In genomic region chr4:175308236-175308635, GRCh38 we compare ENCODE assay signal across 17 cellular contexts.
DNase-seq lines count a peak whose midpoint lies in the region; ATAC-seq and TF ChIP-seq lines count a peak whose summit lies in the region.
"Had no signal": no experiment of that assay in that cellular context is flagged by ENCODE, and none has a peak within 500 bp of the region (broad histone marks: within the 10 kb centered on the region; RNA-seq: fewer than 3 reads in every experiment).

No MANE protein-coding gene starts in this region.

- CTCF ChIA-PET in AG04450 (lab: Charles Lee) (no interaction called here), IMR-90 (lab: Yijun Ruan, JAX) (no interaction called here)

- H2AK9ac ChIP-seq in IMR-90 (replicated peaks; ENCODE audit: low read depth, low read length, poor library complexity): no peak overlapping the region

- H2BK120ac ChIP-seq in IMR-90 (ENCODE audit: low read depth, low read length) (peak overlapping the region; percentile 73; the same call in 1 of the 2 replicates), mesenchymal stem cell (ENCODE audit: low read depth, low read length) (no peak overlapping the region), mesendoderm (ENCODE audit: low read depth, low read length) (no peak overlapping the region), trophoblast cell (ENCODE audit: insufficient read depth, low read length, poor library complexity) (no peak overlapping the region)

- H3K36me3 ChIP-seq in IMR-90 (ENCODE audit: control insufficient read depth, insufficient read depth, low read length) (no peaks in the 10 kb centered on the region), brain microvascular endothelial cell (replicated peaks) (no peaks in the 10 kb centered on the region), mesenchymal stem cell (ENCODE audit: control insufficient read depth in 1 of 2, insufficient read depth in 2 of 2, low read depth in 1 of 2, low read length in 2 of 2) (no peaks in the 10 kb centered on the region), mesendoderm (ENCODE audit: control insufficient read depth, insufficient read depth, low read length) (no peaks in the 10 kb centered on the region), trophoblast cell (ENCODE audit: control insufficient read depth in 1 of 2, insufficient read depth in 2 of 2, low read length in 2 of 2) (no peaks in the 10 kb centered on the region)
- H3K36me3 ChIP-seq in effector memory CD4-positive, alpha-beta T cell (ENCODE audit: control insufficient read depth, insufficient read depth, low read length): no peaks in the 10 kb centered on the region
- H3K36me3 ChIP-seq: tibial artery had no signal

- intact Hi-C loops in IMR-90 (cut with micrococcal nuclease): no loop called here

- no peak overlapping the region for H3K56ac ChIP-seq in IMR-90 (ENCODE audit: extremely low read depth, insufficient read depth, low read length)
- H3K56ac ChIP-seq in mesendoderm (ENCODE audit: low read length): no peak overlapping the region

- peak overlapping the region; percentile 65; the same call in 1 of the 2 replicates for H3K18ac ChIP-seq in IMR-90 (ENCODE audit: low read depth, low read length)
- H3K18ac ChIP-seq in mesenchymal stem cell (ENCODE audit: low read depth in 1 of 2, low read length in 2 of 2): no peak overlapping the region
- H3K18ac ChIP-seq in mesendoderm (ENCODE audit: low read length): no peak overlapping the region
- H3K18ac ChIP-seq in trophoblast cell (ENCODE audit: low read length): no peak overlapping the region

- H3K9me3 ChIP-seq in AG04450 (ENCODE audit: control insufficient read depth, insufficient read depth, low read length): peaks cover 5% of the 10 kb centered on the region; the same call in 1 of the 2 replicates
- no peaks in the 10 kb centered on the region for H3K9me3 ChIP-seq in IMR-90 (ENCODE audit: control insufficient read depth, insufficient read depth, low read length)
- no peaks in the 10 kb centered on the region for H3K9me3 ChIP-seq in mesenchymal stem cell (ENCODE audit: control insufficient read depth, low read length)
- no peaks in the 10 kb centered on the region for H3K9me3 ChIP-seq in trophoblast cell (ENCODE audit: insufficient read depth, low read depth, low read length)
- no peaks in the 10 kb centered on the region for H3K9me3 ChIP-seq in effector memory CD4-positive, alpha-beta T cell (ENCODE audit: control insufficient read depth, low read length)
- H3K9me3 ChIP-seq: SK-N-SH, tibial artery had no signal

- H2AFZ ChIP-seq in IMR-90 (replicated peaks; ENCODE audit: low read length, poor library complexity): no peak overlapping the region
- no peak overlapping the region for H2AFZ ChIP-seq in mesenchymal stem cell (ENCODE audit: low read depth, low read length)
- no peak overlapping the region for H2AFZ ChIP-seq in trophoblast cell (ENCODE audit: insufficient read depth, low read length, poor library complexity)
- H2AFZ ChIP-seq: PC-9 had no signal

- dilution Hi-C loops in IMR-90 (cut with HindIII; ENCODE audit: low sequenced_read_pairs, unreplicated experiment): no loop called here

- WGBS in IMR-90 (ENCODE audit: extremely low coverage in 2 of 2, insufficient read length in 1 of 2), 2 experiments: no CpG with 5 or more reads among the region's 5 CpGs
- WGBS in mesenchymal stem cell: 34% methylated on average over 5 of the region's 5 CpGs
- no CpG with 5 or more reads among the region's 5 CpGs for WGBS in mesendoderm (ENCODE audit: extremely low coverage, insufficient coverage, low lambda C conversion rate)
- no CpG with 5 or more reads among the region's 5 CpGs for WGBS in trophoblast cell (ENCODE audit: extremely low coverage, insufficient coverage, insufficient read length)

- H3K79me2 ChIP-seq in mesendoderm (ENCODE audit: control insufficient read depth, insufficient read depth, low read length): no peaks in the 10 kb centered on the region
- no peaks in the 10 kb centered on the region for H3K79me2 ChIP-seq in trophoblast cell (ENCODE audit: control insufficient read depth, insufficient read depth, low read length, poor library complexity)

- no peak overlapping the region for H4K91ac ChIP-seq in IMR-90 (ENCODE audit: insufficient read depth, low read depth, low read length)
- no peak overlapping the region for H4K91ac ChIP-seq in mesenchymal stem cell (ENCODE audit: low read length)
- no peak overlapping the region for H4K91ac ChIP-seq in trophoblast cell (ENCODE audit: low read depth, low read length)

- H3K9ac ChIP-seq in IMR-90 (ENCODE audit: low read depth, low read length): no peak overlapping the region
- no peak overlapping the region for H3K9ac ChIP-seq in mesenchymal stem cell (ENCODE audit: low read length)
- no peak overlapping the region for H3K9ac ChIP-seq in mesendoderm (ENCODE audit: low read length)
- H3K9ac ChIP-seq in trophoblast cell (ENCODE audit: low read length): no peak overlapping the region
- H3K9ac ChIP-seq: SK-N-SH had no signal

- no peaks in the 10 kb centered on the region for H4K20me1 ChIP-seq in IMR-90 (ENCODE audit: insufficient read depth, low read length)

- H3K4me1 ChIP-seq in IMR-90 (ENCODE audit: control insufficient read depth, insufficient read depth, low read length) (peaks cover 2% of the 10 kb centered on the region; the same call in 1 of the 2 replicates), mesenchymal stem cell (ENCODE audit: control insufficient read depth, insufficient read depth, low read depth, low read length) (no peaks in the 10 kb centered on the region), mesendoderm (ENCODE audit: control insufficient read depth, low read depth, low read length) (no peaks in the 10 kb centered on the region), trophoblast cell (ENCODE audit: control insufficient read depth in 1 of 2, insufficient read depth in 2 of 2, low read length in 2 of 2) (peaks cover 0 to 2% of the 10 kb centered on the region in 2 experiments)
- H3K4me1 ChIP-seq in effector memory CD4-positive, alpha-beta T cell (ENCODE audit: control insufficient read depth, insufficient read depth, low read length, poor library complexity, severe bottlenecking): no peaks in the 10 kb centered on the region

- H4K12ac ChIP-seq in trophoblast cell (ENCODE audit: low read depth, low read length): no peak overlapping the region

- H3K23ac ChIP-seq in IMR-90 (ENCODE audit: low read depth, low read length) (no peak overlapping the region), mesenchymal stem cell (ENCODE audit: low read length in 2 of 2) (no peak overlapping the region), mesendoderm (ENCODE audit: low read length) (no peak overlapping the region), trophoblast cell (ENCODE audit: low read length) (no peak overlapping the region)

- no peak for TF ChIP-seq POLR2A in IMR-90 (IDR thresholded peaks at IDR 0.05; ENCODE audit: low read depth, low read length)

- H3K4me2 ChIP-seq in IMR-90 (ENCODE audit: low read depth, low read length): peak overlapping the region; percentile 62; the same call in 1 of the 2 replicates
- no peak overlapping the region for H3K4me2 ChIP-seq in mesenchymal stem cell (ENCODE audit: low read length, poor library complexity, severe bottlenecking)
- H3K4me2 ChIP-seq in mesendoderm (ENCODE audit: low read length): no peak overlapping the region
- H3K4me2 ChIP-seq in trophoblast cell (ENCODE audit: low read length): no peak overlapping the region
- H3K4me2 ChIP-seq: PC-9, SK-N-SH had no signal

- DNase-seq in AG04450 (ENCODE audit: low read depth, low spot score): peak; percentile 1
- DNase-seq in IMR-90: peak; percentile 58
- DNase-seq in brain microvascular endothelial cell: peak; percentile 52
- DNase-seq in mesenchymal stem cell: peak; percentile 13
- DNase-seq in mesendoderm: no peak
- DNase-seq in trophoblast cell: no peak
- DNase-seq in effector memory CD4-positive, alpha-beta T cell: no peak
- DNase-seq in NCI-H510A treated with DMSO at 0.1 percent for 48 hours (lab: John Stamatoyannopoulos, UW): no peak
- DNase-seq: activated CD4-positive, alpha-beta T cell treated with anti-CD3 and anti-CD28 coated beads for 48 hours; CD8-positive, alpha-beta T cell; immature natural killer cell; NCI-H2081; PC-9; SK-N-SH; tibial artery had no signal

- peak overlapping the region; percentile 67; the same call in 1 of the 2 replicates for H2BK20ac ChIP-seq in IMR-90 (ENCODE audit: low read depth, low read length)

- peak; percentile 68 for ATAC-seq in IMR-90 (ENCODE audit: low read depth)
- ATAC-seq: CD8-positive, alpha-beta T cell; stimulated activated effector memory CD8-positive, alpha-beta T cell treated with anti-CD3 and anti-CD28 coated beads, Interleukin-12 subunit alpha, Interleukin-12 subunit beta, amount 100 ng/mL, for 72 hours had no signal

- H4K5ac ChIP-seq in IMR-90 (ENCODE audit: low read depth, low read length) (peak overlapping the region; percentile 23; the same call in 1 of the 2 replicates), mesendoderm (ENCODE audit: low read length) (no peak overlapping the region)

- H3K79me1 ChIP-seq in IMR-90 (ENCODE audit: low read depth in 1 of 2, low read length in 2 of 2) (no peaks in the 10 kb centered on the region), mesenchymal stem cell (replicated peaks; ENCODE audit: low read length, poor library complexity, severe bottlenecking) (no peaks in the 10 kb centered on the region), mesendoderm (ENCODE audit: low read length) (no peaks in the 10 kb centered on the region), trophoblast cell (ENCODE audit: low read length) (no peaks in the 10 kb centered on the region)

- H3K9me1 ChIP-seq in IMR-90 (ENCODE audit: insufficient read depth, low read length): no peaks in the 10 kb centered on the region

- H2AK5ac ChIP-seq in IMR-90 (ENCODE audit: low read depth, low read length) (peak overlapping the region; percentile 4; the same call in 1 of the 2 replicates), mesenchymal stem cell (ENCODE audit: low read length, severe bottlenecking) (no peak overlapping the region), mesendoderm (ENCODE audit: low read length) (no peak overlapping the region), trophoblast cell (ENCODE audit: low read length) (no peak overlapping the region)

- H3K27ac ChIP-seq in AG04450 (ENCODE audit: low read depth, low read length) (no peak overlapping the region), IMR-90 (ENCODE audit: insufficient read depth, low read length) (no peak overlapping the region), brain microvascular endothelial cell (peak overlapping the region; percentile 49), mesenchymal stem cell (ENCODE audit: low read length, poor library complexity, severe bottlenecking) (no peak overlapping the region), mesendoderm (ENCODE audit: low read depth, low read length) (no peak overlapping the region), trophoblast cell (ENCODE audit: low read depth, low read length) (no peak overlapping the region)
- H3K27ac ChIP-seq in effector memory CD4-positive, alpha-beta T cell (ENCODE audit: insufficient read depth, low read length, poor library complexity, severe bottlenecking): no peak overlapping the region
- H3K27ac ChIP-seq: coronary artery, PC-9, tibial artery had no signal

- H3K4me3 ChIP-seq in AG04450 (ENCODE audit: low read depth, low read length): no peak overlapping the region
- no peak overlapping the region for H3K4me3 ChIP-seq in IMR-90 (ENCODE audit: insufficient read depth, low read depth, low read length)
- no peak overlapping the region for H3K4me3 ChIP-seq in brain microvascular endothelial cell (ENCODE audit: low read depth, low read length)
- H3K4me3 ChIP-seq in mesenchymal stem cell (ENCODE audit: insufficient read depth in 1 of 2, low read depth in 1 of 2, low read length in 2 of 2): no peak overlapping the region
- H3K4me3 ChIP-seq in mesendoderm (ENCODE audit: low read length): no peak overlapping the region
- no peak overlapping the region for H3K4me3 ChIP-seq in trophoblast cell (ENCODE audit: low read depth, low read length)
- no peak overlapping the region for H3K4me3 ChIP-seq in effector memory CD4-positive, alpha-beta T cell (ENCODE audit: insufficient read depth, low read depth, low read length, poor library complexity, severe bottlenecking)
- H3K4me3 ChIP-seq: coronary artery, PC-9, tibial artery had no signal

- no TSS peak for BruUV-seq in IMR-90 (replicated peaks; lab: Mats Ljungman, UMichigan)

- 0 out of 2 replicates have a peak overlapping the region, but pooled peaks have one; percentile 62 for H3K14ac ChIP-seq in IMR-90 (replicated peaks; ENCODE audit: low read depth, low read length)
- no peak overlapping the region for H3K14ac ChIP-seq in mesenchymal stem cell (ENCODE audit: low read length in 2 of 2)
- H3K14ac ChIP-seq in trophoblast cell (ENCODE audit: low read length): no peak overlapping the region

- in situ Hi-C loops in IMR-90 (cut with MboI; ENCODE audit: low sequenced_read_pairs) (no loop called here), brain microvascular endothelial cell (cut with HindIII; ENCODE audit: low pct_ligation_motif_present, low sequenced_read_pairs) (no loop called here)

- POLR2A ChIA-PET in AG04450 (lab: Yijun Ruan, JAX): no interaction called here
- POLR2A ChIA-PET in IMR-90 (lab: Charles Lee; ENCODE audit: unreplicated experiment): no interaction called here

- H3K4ac ChIP-seq in IMR-90 (ENCODE audit: low read depth, low read length) (0 out of 2 replicates have a peak overlapping the region, but pooled peaks have one; percentile 39), mesenchymal stem cell (ENCODE audit: low read depth in 1 of 2, low read length in 2 of 2) (no peak overlapping the region), mesendoderm (ENCODE audit: low read depth, low read length) (no peak overlapping the region), trophoblast cell (ENCODE audit: low read depth, low read length) (no peak overlapping the region)

- no peak for TF ChIP-seq CTCF in AG04450 (IDR thresholded peaks at IDR 0.05; ENCODE audit: low read depth, low read length)
- TF ChIP-seq CTCF in IMR-90 (conservative IDR thresholded peaks at IDR 0.05; ENCODE audit: low read depth, low read length): no peak
- no peak for TF ChIP-seq CTCF in brain microvascular endothelial cell (IDR thresholded peaks at IDR 0.05; ENCODE audit: low read depth, low read length, missing control alignments)

- peak overlapping the region in 1 of 2 experiments; percentile 70; a peak in 2 of 4 replicates for H4K8ac ChIP-seq in IMR-90 (ENCODE audit: low read depth in 2 of 2, low read length in 2 of 2)
- no peak overlapping the region for H4K8ac ChIP-seq in mesenchymal stem cell (ENCODE audit: low read length)
- no peak overlapping the region for H4K8ac ChIP-seq in mesendoderm (ENCODE audit: low read depth, low read length)
- H4K8ac ChIP-seq in trophoblast cell (ENCODE audit: low read depth, low read length): no peak overlapping the region

- H2BK15ac ChIP-seq in IMR-90 (ENCODE audit: low read depth, low read length): no peak overlapping the region
- no peak overlapping the region for H2BK15ac ChIP-seq in mesenchymal stem cell (ENCODE audit: low read depth, poor library complexity, severe bottlenecking)
- H2BK15ac ChIP-seq in mesendoderm (replicated peaks; ENCODE audit: low read depth): no peak overlapping the region

- no peak overlapping the region for H2BK12ac ChIP-seq in mesenchymal stem cell (ENCODE audit: low read length in 2 of 2)
- no peak overlapping the region for H2BK12ac ChIP-seq in trophoblast cell (ENCODE audit: low read length)

- H3K27me3 ChIP-seq in AG04450 (ENCODE audit: control insufficient read depth, insufficient read depth, low read length) (no peaks in the 10 kb centered on the region), IMR-90 (ENCODE audit: control insufficient read depth, insufficient read depth, low read length) (no peaks in the 10 kb centered on the region), brain microvascular endothelial cell (replicated peaks) (no peaks in the 10 kb centered on the region), mesenchymal stem cell (ENCODE audit: control insufficient read depth in 1 of 2, insufficient read depth in 1 of 2, low read length in 2 of 2) (no peaks in the 10 kb centered on the region), mesendoderm (ENCODE audit: insufficient read depth, low read length, poor library complexity) (no peaks in the 10 kb centered on the region), trophoblast cell (ENCODE audit: insufficient read depth, low read length) (no peaks in the 10 kb centered on the region)
- no peaks in the 10 kb centered on the region for H3K27me3 ChIP-seq in effector memory CD4-positive, alpha-beta T cell (replicated peaks; ENCODE audit: control insufficient read depth, insufficient read depth, low read length, poor library complexity, severe bottlenecking)
- H3K27me3 ChIP-seq: tibial artery had no signal

- no peak for TF ChIP-seq RAD21 in IMR-90 (IDR thresholded peaks at IDR 0.05; ENCODE audit: low read length)

- H2BK5ac ChIP-seq in IMR-90 (ENCODE audit: low read depth, low read length, poor library complexity, severe bottlenecking) (peak overlapping the region; percentile 65), mesenchymal stem cell (ENCODE audit: low read depth, low read length, poor library complexity, severe bottlenecking) (no peak overlapping the region), mesendoderm (ENCODE audit: low read length) (no peak overlapping the region), trophoblast cell (ENCODE audit: low read depth, low read length, poor library complexity) (no peak overlapping the region)

Comparison
In these comparisons a context has a peak if more than half of its experiments do, and no peak if none do; other contexts are left out.
1. DNase-seq: peak in AG04450 (single experiment), IMR-90 (single experiment), brain microvascular endothelial cell (single experiment) and mesenchymal stem cell (single experiment); none in mesendoderm (single experiment), trophoblast cell (0 of 2), effector memory CD4-positive, alpha-beta T cell (0 of 3) and NCI-H510A treated with DMSO at 0.1 percent for 48 hours (single experiment).